Comparison of ENCODE assay signal across 21 cellular contexts in the genomic region with DNA sequence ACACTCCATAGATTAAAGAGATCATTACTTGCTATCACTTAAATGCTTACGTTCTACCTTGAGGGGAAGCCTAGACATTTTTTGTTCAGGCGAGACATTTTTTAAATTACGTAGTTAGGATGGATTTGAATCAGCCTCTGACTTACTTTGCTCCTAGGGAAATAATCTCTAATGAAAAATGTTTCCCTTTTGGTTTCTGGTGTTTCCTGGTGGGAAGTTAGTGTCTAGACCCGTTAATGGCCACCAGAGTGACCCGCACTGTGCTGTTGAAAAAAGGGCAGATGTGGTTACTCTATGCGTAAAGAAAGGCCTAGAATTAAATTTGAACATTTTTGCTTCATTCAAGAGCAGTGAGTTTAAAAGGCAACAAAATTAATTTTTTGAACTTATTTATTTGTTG. TPM values are rescaled to one million over a fixed set of nuclear protein-coding genes. Genes with fewer than 3 reads are reported as not detected.
"Had no signal": no experiment of that assay in that cellular context is flagged by ENCODE, and none has a peak within 500 bp of the region (broad histone marks: within the 10 kb centered on the region; RNA-seq: fewer than 3 reads in every experiment).

No MANE protein-coding gene starts in this region.

- H3K4me1 ChIP-seq: colonic mucosa had no signal

- H3K27ac ChIP-seq: colonic mucosa, esophagus muscularis mucosa, neutrophil, spleen, stomach, thyroid gland had no signal

- H3K9me3 ChIP-seq: colonic mucosa, esophagus muscularis mucosa, mucosa of descending colon, neutrophil, spleen, stomach, thyroid gland had no signal

- H3K27me3 ChIP-seq: thyroid gland had no signal

- DNase-seq: colonic mucosa; effector CD8-positive, alpha-beta T cell; head of caudate nucleus; hippocampal formation; left colon; left ventricle myocardium superior; mucosa of descending colon; naive thymus-derived CD8-positive, alpha-beta T cell; posterior cingulate gyrus; spleen; stimulated activated CD4-positive, alpha-beta T cell treated with anti-CD3 and anti-CD28 coated beads, Interleukin-15, amount 100 ng/mL, for 24 hours; stimulated activated CD4-positive, alpha-beta T cell treated with anti-CD3 and anti-CD28 coated beads, Interleukin-1b, Interleukin-23, amount 100 ng/mL, for 48 hours; stimulated activated CD4-positive, alpha-beta T cell treated with anti-CD3 and anti-CD28 coated beads, Interleukin-4, amount 100 ng/mL, for 24 hours; stimulated activated naive CD4-positive, alpha-beta T cell; stomach; substantia nigra; thyroid gland had no signal

- H3K4me3 ChIP-seq: colonic mucosa, esophagus muscularis mucosa, mucosa of descending colon, spleen, stomach, thyroid gland had no signal

- H3K36me3 ChIP-seq: colonic mucosa, esophagus muscularis mucosa, neutrophil, spleen, stomach, thyroid gland had no signal

- ATAC-seq: left colon; left ventricle myocardium superior; mucosa of descending colon; naive thymus-derived CD8-positive, alpha-beta T cell; sciatic nerve had no signal

RNA-seq across cellular contexts. Expression of a gene that starts 3.8 kb away (rescaled TPM):
- total RNA-seq: dermis microvascular lymphatic vessel endothelial cell; left colon; left ventricle myocardium superior; naive thymus-derived CD8-positive, alpha-beta T cell had no signal
